Comparison of ENCODE assay signal across 8 cellular contexts in genomic region chr11:34653851-34654490, GRCh38. TPM values are rescaled to one million over a fixed set of nuclear protein-coding genes. Genes with fewer than 3 reads are reported as not detected.
A peak's percentile ranks its signal among the peaks of the same experiment; 100 is the strongest.
DNase-seq lines count a peak whose midpoint lies in the region; ATAC-seq and TF ChIP-seq lines count a peak whose summit lies in the region.

No MANE protein-coding gene starts in this region.

- no peaks in the 10 kb centered on the region for H3K4me1 ChIP-seq in ascending aorta

- TF ChIP-seq CTCF in AG10803 (conservative IDR thresholded peaks at IDR 0.05; ENCODE audit: low read length) (peak; percentile 28), brain (conservative IDR thresholded peaks at IDR 0.05) (no peak), ascending aorta (IDR thresholded peaks at IDR 0.05) (no peak)

- CTCF ChIA-PET in activated CD8-positive, alpha-beta T cell treated with anti-CD3 and anti-CD28 coated beads, Interleukin-2, amount 10 ng/mL, durations not matched to agents 7 days and 5 days (lab: Charles Lee), result no interaction called here

- no peak overlapping the region for H3K4me3 Mint-ChIP-seq in brain
- H3K4me3 Mint-ChIP-seq in activated CD8-positive, alpha-beta T cell treated with anti-CD3 and anti-CD28 coated beads, Interleukin-2, amount 10 ng/mL, durations not matched to agents 7 days and 5 days, result no peak overlapping the region

- intact Hi-C loops in ascending aorta (cut with DNase I), result no loop called here

- H3K27ac ChIP-seq in ascending aorta, result no peak overlapping the region

- H3K4me1 Mint-ChIP-seq in brain, result peaks cover 43% of the 10 kb centered on the region
- peaks cover 20% of the 10 kb centered on the region for H3K4me1 Mint-ChIP-seq in activated CD8-positive, alpha-beta T cell treated with anti-CD3 and anti-CD28 coated beads, Interleukin-2, amount 10 ng/mL, durations not matched to agents 7 days and 5 days (ENCODE audit: low read depth)

- peaks cover 6% of the 10 kb centered on the region for H3K27me3 Mint-ChIP-seq in brain
- peaks cover 55% of the 10 kb centered on the region for H3K27me3 Mint-ChIP-seq in activated CD8-positive, alpha-beta T cell treated with anti-CD3 and anti-CD28 coated beads, Interleukin-2, amount 10 ng/mL, durations not matched to agents 7 days and 5 days (ENCODE audit: low read depth)

- no peak overlapping the region for H3K4me3 ChIP-seq in AG10803 (ENCODE audit: low read length)
- H3K4me3 ChIP-seq in ascending aorta, result no peak overlapping the region

- no peaks in the 10 kb centered on the region for H3K36me3 ChIP-seq in ascending aorta

- no peaks in the 10 kb centered on the region for H3K9me3 ChIP-seq in ascending aorta

- H3K36me3 Mint-ChIP-seq in brain, result no peaks in the 10 kb centered on the region
- no peaks in the 10 kb centered on the region for H3K36me3 Mint-ChIP-seq in activated CD8-positive, alpha-beta T cell treated with anti-CD3 and anti-CD28 coated beads, Interleukin-2, amount 10 ng/mL, durations not matched to agents 7 days and 5 days (ENCODE audit: low read depth)

- POLR2A ChIA-PET in activated CD8-positive, alpha-beta T cell treated with anti-CD3 and anti-CD28 coated beads, Interleukin-2, amount 10 ng/mL, durations not matched to agents 7 days and 5 days (lab: Charles Lee), result no interaction called here

- no peaks in the 10 kb centered on the region for H3K27me3 ChIP-seq in ascending aorta

- peaks cover 0 to 3% (median 0%) of the 10 kb centered on the region in 5 experiments for H3K9me3 Mint-ChIP-seq in brain
- H3K9me3 Mint-ChIP-seq in activated CD8-positive, alpha-beta T cell treated with anti-CD3 and anti-CD28 coated beads, Interleukin-2, amount 10 ng/mL, durations not matched to agents 7 days and 5 days (ENCODE audit: insufficient read depth), result no peaks in the 10 kb centered on the region

- H3K27ac Mint-ChIP-seq in brain, result peak overlapping the region in 3 of 5 experiments; percentile 4 to 82 (median 73)
- no peak overlapping the region for H3K27ac Mint-ChIP-seq in activated CD8-positive, alpha-beta T cell treated with anti-CD3 and anti-CD28 coated beads, Interleukin-2, amount 10 ng/mL, durations not matched to agents 7 days and 5 days

- DNase-seq in AG10803 (ENCODE audit: low read depth) (peak; percentile 94), HuH-7 (ENCODE audit: low spot score) (peak; percentile 36), medulla oblongata (ENCODE audit: extremely low spot score) (peak; percentile 46), ascending aorta (ENCODE audit: low spot score in 2 of 2) (no peak)
- DNase-seq in activated CD8-positive, alpha-beta T cell treated with anti-CD3 and anti-CD28 coated beads, Interleukin-2, amount 10 ng/mL, durations not matched to agents 7 days and 5 days, result no peak

- no peak for ATAC-seq in activated CD8-positive, alpha-beta T cell treated with anti-CD3 and anti-CD28 coated beads, Interleukin-2, amount 10 ng/mL, durations not matched to agents 7 days and 5 days
- ATAC-seq in HG02970 (IDR thresholded peaks at IDR 0.05; ENCODE audit: low FRiP score, unreplicated experiment) (no peak), GM19467 (IDR thresholded peaks at IDR 0.05; ENCODE audit: unreplicated experiment) (no peak)

RNA-seq across cellular contexts. Expression of gene EHF, which starts 33.1 kb away (rescaled TPM):
- 0.22 TPM for polyA plus RNA-seq in brain (ENCODE audit: insufficient read depth, low read depth, low replicate concordance)
- not detected for total RNA-seq in ascending aorta
- total RNA-seq in activated CD8-positive, alpha-beta T cell treated with anti-CD3 and anti-CD28 coated beads, Interleukin-2, amount 10 ng/mL, durations not matched to agents 7 days and 5 days, result not detected

Comparison
In these comparisons a context has a peak if more than half of its experiments do, and no peak if none do; other contexts are left out.
1. DNase-seq: peak in AG10803 (single experiment), HuH-7 (single experiment) and medulla oblongata (single experiment); none in ascending aorta (0 of 2) and activated CD8-positive, alpha-beta T cell treated with anti-CD3 and anti-CD28 coated beads, Interleukin-2, amount 10 ng/mL, durations not matched to agents 7 days and 5 days (single experiment).